In the genomic region with DNA sequence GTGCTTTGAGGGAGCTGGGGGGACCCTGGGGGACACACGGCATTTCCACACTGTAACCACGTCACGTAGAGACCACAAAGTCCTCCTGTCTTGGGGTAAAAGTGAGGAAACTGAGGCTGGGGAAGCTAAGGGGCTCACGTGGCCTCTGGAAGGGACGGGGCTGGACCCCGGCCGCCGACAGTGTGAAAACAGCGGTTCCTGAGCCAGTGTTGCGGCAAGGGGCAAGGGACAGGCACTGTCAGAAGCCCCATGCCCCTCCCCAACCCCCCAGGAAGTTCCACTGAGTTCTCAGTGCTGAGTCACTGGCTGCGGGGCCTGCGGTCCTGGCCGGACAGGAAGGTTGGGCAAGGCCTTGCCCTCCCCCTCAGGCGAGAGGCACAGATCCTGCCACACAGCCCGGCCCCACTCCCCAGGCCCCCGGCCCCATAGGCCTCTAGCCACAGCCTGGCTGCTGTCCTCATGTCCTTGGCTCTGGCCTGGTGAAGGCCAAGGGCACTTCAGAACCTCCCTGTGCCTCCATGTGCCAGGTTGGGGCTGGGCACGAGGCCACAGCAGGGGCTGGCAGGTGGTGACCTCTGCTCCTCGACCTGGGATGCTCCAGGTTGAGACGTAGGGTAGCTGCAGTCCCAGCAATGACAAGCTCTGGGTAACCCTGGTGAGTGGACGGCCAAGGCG, we compare ENCODE assay signal across 7 cellular contexts. TPM values are rescaled to one million over a fixed set of nuclear protein-coding genes. Genes with fewer than 3 reads are reported as not detected.
A peak's percentile ranks its signal among the peaks of the same experiment; 100 is the strongest.
DNase-seq lines count a peak whose midpoint lies in the region; ATAC-seq and TF ChIP-seq lines count a peak whose summit lies in the region.

No MANE protein-coding gene starts in this region.

- peak overlapping the region; percentile 100 for H2BK5ac ChIP-seq in IMR-90 (ENCODE audit: low read depth, low read length, poor library complexity, severe bottlenecking)

- 0% methylated on average over 4 of the region's 21 CpGs; no CpG with 5 or more reads in 1 of the 2 experiments for whole genome bisulfite sequencing in IMR-90 (ENCODE audit: extremely low coverage in 2 of 2, insufficient read length in 1 of 2), 2 experiments
- WGBS in adrenal gland, 4 donors: 42 to 60% (median 53%) methylated on average over 3 to 21 of the region's 21 CpGs
- WGBS in thyroid gland, 2 donors: 80 to 93% methylated on average over 9 to 10 of the region's 21 CpGs
- 83 to 84% methylated on average over 15 to 21 of the region's 21 CpGs for WGBS in endodermal cell (ENCODE audit: insufficient coverage in 1 of 2, insufficient read length in 1 of 2), 2 experiments

- H3K27me3 ChIP-seq in IMR-90 (ENCODE audit: control insufficient read depth, insufficient read depth, low read length) (no peaks in the 10 kb centered on the region), adrenal gland (no peaks in the 10 kb centered on the region), thyroid gland (no peaks in the 10 kb centered on the region), endodermal cell (ENCODE audit: control insufficient read depth, insufficient read depth, low read length, poor library complexity, severe bottlenecking) (no peaks in the 10 kb centered on the region)

- H3K4me3 Mint-ChIP-seq in immature natural killer cell (peak overlapping the region; percentile 43 to 65 (median 52)), endodermal cell (no peak overlapping the region)

- TF ChIP-seq POLR2A in IMR-90 (IDR thresholded peaks at IDR 0.05; ENCODE audit: low read depth, low read length) (no peak), adrenal gland (IDR thresholded peaks at IDR 0.05) (no peak), thyroid gland (IDR thresholded peaks at IDR 0.05) (no peak)

- H3K27ac ChIP-seq in IMR-90 (ENCODE audit: insufficient read depth, low read length) (peak overlapping the region; percentile 100), adrenal gland (peak overlapping the region; percentile 70 to 97 (median 83)), thyroid gland (peak overlapping the region; percentile 65 to 81 (median 75)), endodermal cell (ENCODE audit: low read depth, low read length) (no peak overlapping the region)

- intact Hi-C loops in IMR-90 (cut with micrococcal nuclease) (loop anchor here (2.0 kb wide), 1 partner anchor 13 kb away; no protein-coding TSS in a partner anchor), adrenal gland (cut with DNase I) (no loop called here), thyroid gland (cut with DNase I) (no loop called here)

- H3K9me3 ChIP-seq in IMR-90 (ENCODE audit: control insufficient read depth, insufficient read depth, low read length): no peaks in the 10 kb centered on the region
- H3K9me3 ChIP-seq in adrenal gland (replicated peaks in 1 of 3): no peaks in the 10 kb centered on the region
- H3K9me3 ChIP-seq in thyroid gland: no peaks in the 10 kb centered on the region
- no peaks in the 10 kb centered on the region for H3K9me3 ChIP-seq in endodermal cell (ENCODE audit: control insufficient read depth, low read length)

- H3K4me1 ChIP-seq in IMR-90 (ENCODE audit: control insufficient read depth, insufficient read depth, low read length) (peaks cover 46% of the 10 kb centered on the region), adrenal gland (replicated peaks in 1 of 2) (peaks cover 30% of the 10 kb centered on the region in 2 donors), thyroid gland (peaks cover 18 to 29% of the 10 kb centered on the region in 2 donors), endodermal cell (ENCODE audit: control insufficient read depth, insufficient read depth, low read length) (no peaks in the 10 kb centered on the region)

- H2BK20ac ChIP-seq in IMR-90 (ENCODE audit: low read depth, low read length): peak overlapping the region; percentile 100

- H2BK15ac ChIP-seq in IMR-90 (ENCODE audit: low read depth, low read length): peak overlapping the region; percentile 100

- H3K9ac ChIP-seq in IMR-90 (ENCODE audit: low read depth, low read length) (peak overlapping the region; percentile 98), endodermal cell (ENCODE audit: extremely low read depth, low read length, poor library complexity, severe bottlenecking) (no peak overlapping the region)

- peak overlapping the region; percentile 81 for H3K4me2 ChIP-seq in IMR-90 (ENCODE audit: low read depth, low read length)

- peaks cover 18 to 73% of the 10 kb centered on the region in 2 experiments; a peak in 3 of 4 replicates for H3K79me1 ChIP-seq in IMR-90 (ENCODE audit: low read depth in 1 of 2, low read length in 2 of 2)

- H4K8ac ChIP-seq in IMR-90 (ENCODE audit: low read depth in 2 of 2, low read length in 2 of 2): peak overlapping the region; percentile 98 to 100

- H3K56ac ChIP-seq in IMR-90 (ENCODE audit: extremely low read depth, insufficient read depth, low read length): peak overlapping the region; percentile 96

- in situ Hi-C loops in IMR-90 (cut with MboI; ENCODE audit: low sequenced_read_pairs) (no loop called here), GM13976 (cut with MboI; ENCODE audit: low sequenced_read_pairs, unreplicated experiment) (no loop called here)

- no peaks in the 10 kb centered on the region for H4K20me1 ChIP-seq in IMR-90 (ENCODE audit: insufficient read depth, low read length)

- peak overlapping the region; percentile 100 for H2AK9ac ChIP-seq in IMR-90 (replicated peaks; ENCODE audit: low read depth, low read length, poor library complexity)

- H3K27ac Mint-ChIP-seq in immature natural killer cell: peak overlapping the region in 5 of 6 donors; percentile 88 to 97 (median 95)
- no peak overlapping the region for H3K27ac Mint-ChIP-seq in endodermal cell

- peak overlapping the region; percentile 100 for H3K18ac ChIP-seq in IMR-90 (ENCODE audit: low read depth, low read length)

- dilution Hi-C loops in IMR-90 (cut with HindIII; ENCODE audit: low sequenced_read_pairs, unreplicated experiment): no loop called here

- H3K36me3 ChIP-seq in IMR-90 (ENCODE audit: control insufficient read depth, insufficient read depth, low read length) (no peaks in the 10 kb centered on the region), adrenal gland (replicated peaks in 1 of 2) (no peaks in the 10 kb centered on the region), thyroid gland (no peaks in the 10 kb centered on the region), endodermal cell (ENCODE audit: control insufficient read depth, insufficient read depth, low read length) (no peaks in the 10 kb centered on the region)

- no TSS peak for BruUV-seq in IMR-90 (replicated peaks; lab: Mats Ljungman, UMichigan)

- H4K91ac ChIP-seq in IMR-90 (ENCODE audit: insufficient read depth, low read depth, low read length): peak overlapping the region; percentile 100

- POLR2A ChIA-PET in IMR-90 (lab: Charles Lee; ENCODE audit: unreplicated experiment): no interaction called here

- DNase-seq in IMR-90 (peak; percentile 90), adrenal gland (peak; percentile 78 to 88 (median 85)), immature natural killer cell (peak; percentile 56 to 71 (median 66)), thyroid gland (no peak), GM13976 (ENCODE audit: low spot score) (no peak), endodermal cell (no peak)
- DNase-seq in activated CD4-positive, CD25-positive, alpha-beta regulatory T cell (lab: John Stamatoyannopoulos, UW): no peak

- no peaks in the 10 kb centered on the region for H3K36me3 Mint-ChIP-seq in immature natural killer cell
- no peaks in the 10 kb centered on the region for H3K36me3 Mint-ChIP-seq in endodermal cell (ENCODE audit: low read depth)

- no peaks in the 10 kb centered on the region for H3K9me3 Mint-ChIP-seq in immature natural killer cell
- no peaks in the 10 kb centered on the region for H3K9me3 Mint-ChIP-seq in endodermal cell

- peak; percentile 62 for ATAC-seq in IMR-90 (ENCODE audit: low read depth)

- H3K4me3 ChIP-seq in IMR-90 (ENCODE audit: insufficient read depth, low read depth, low read length) (no peak overlapping the region), adrenal gland (no peak overlapping the region), thyroid gland (replicated peaks in 1 of 3) (no peak overlapping the region), endodermal cell (ENCODE audit: low read length) (no peak overlapping the region)

- H4K5ac ChIP-seq in IMR-90 (ENCODE audit: low read depth, low read length): peak overlapping the region; percentile 100

- H3K4ac ChIP-seq in IMR-90 (ENCODE audit: low read depth, low read length): peak overlapping the region; percentile 100

- peaks cover 26 to 30% (median 30%) of the 10 kb centered on the region in 3 donors for H3K27me3 Mint-ChIP-seq in immature natural killer cell (ENCODE audit: low read depth in 3 of 3)
- peaks cover 29% of the 10 kb centered on the region for H3K27me3 Mint-ChIP-seq in endodermal cell (ENCODE audit: insufficient read depth)

- H2AFZ ChIP-seq in IMR-90 (replicated peaks; ENCODE audit: low read length, poor library complexity): peak overlapping the region; percentile 88

- CTCF ChIA-PET in IMR-90 (lab: Yijun Ruan, JAX): no interaction called here

- peak overlapping the region; percentile 100 for H3K14ac ChIP-seq in IMR-90 (replicated peaks; ENCODE audit: low read depth, low read length)

- peak overlapping the region; percentile 100 for H3K23ac ChIP-seq in IMR-90 (ENCODE audit: low read depth, low read length)

- peaks cover 34% of the 10 kb centered on the region for H3K9me1 ChIP-seq in IMR-90 (ENCODE audit: insufficient read depth, low read length)

- peak overlapping the region; percentile 100 for H2BK120ac ChIP-seq in IMR-90 (ENCODE audit: low read depth, low read length)

- no peak for TF ChIP-seq CTCF in IMR-90 (conservative IDR thresholded peaks at IDR 0.05; ENCODE audit: low read depth, low read length)
- no peak for TF ChIP-seq CTCF in adrenal gland (IDR thresholded peaks at IDR 0.05)
- no peak for TF ChIP-seq CTCF in thyroid gland (IDR thresholded peaks at IDR 0.05)
- no peak for TF ChIP-seq CTCF in GM13976 (IDR thresholded peaks at IDR 0.05; ENCODE audit: borderline replicate concordance, control extremely low read depth, extremely low read depth, insufficient read depth, missing control alignments)
- TF ChIP-seq CTCF in endodermal cell (conservative IDR thresholded peaks at IDR 0.05): no peak

- H3K4me1 Mint-ChIP-seq in immature natural killer cell (peaks cover 43 to 56% of the 10 kb centered on the region in 2 donors), endodermal cell (peaks cover 3% of the 10 kb centered on the region)

- no peak for TF ChIP-seq RAD21 in IMR-90 (IDR thresholded peaks at IDR 0.05; ENCODE audit: low read length)

- peak overlapping the region; percentile 100 for H2AK5ac ChIP-seq in IMR-90 (ENCODE audit: low read depth, low read length)

RNA-seq across cellular contexts. Expression of a gene that starts 5.0 kb away (rescaled TPM):
- 6.9 and 7.3 TPM in 2 replicates for total RNA-seq in IMR-90 (2012; rRNA removed)
- polyA plus RNA-seq in IMR-90 (2012; rRNA removed): 31.3 and 32.4 TPM in 2 replicates
- polyA plus RNA-seq in IMR-90 (2012; cell fraction: cytosol; rRNA removed): 5.1 and 6.2 TPM in 2 replicates
- polyA plus RNA-seq in IMR-90 (2012; cell fraction: nucleus; rRNA removed; ENCODE audit: low replicate concordance): 259 and 322 TPM in 2 replicates
- total RNA-seq in adrenal gland: 10 to 100 TPM; 14.7 to 51.3 (median 28.8) TPM
- 100 to 1,000 TPM in 2 of 3 donors, 1 to 10 TPM in 1; 7.1 to 275 (median 129) TPM for polyA plus RNA-seq in adrenal gland
- polyA plus RNA-seq in immature natural killer cell: 10 to 100 TPM; 27.7 to 65.8 (median 28.8) TPM
- total RNA-seq in thyroid gland: 10 to 100 TPM; 27.1 to 79.9 (median 50.9) TPM
- 10 to 100 TPM; 61.8 to 82.8 TPM for total RNA-seq in endodermal cell
- polyA plus RNA-seq in endodermal cell (2013, experiment 1 of 2): 25.7 TPM
- 22.9 TPM for polyA plus RNA-seq in endodermal cell (2013, experiment 2 of 2)

RNA-seq across cellular contexts. Expression of a gene that starts 11.2 kb away (rescaled TPM):
- total RNA-seq in IMR-90 (2012; rRNA removed): 49.1 and 49.7 TPM in 2 replicates
- polyA plus RNA-seq in IMR-90 (2012; rRNA removed): 181 and 204 TPM in 2 replicates
- 128 and 499 TPM in 2 replicates for polyA plus RNA-seq in IMR-90 (2012; cell fraction: cytosol; rRNA removed)
- polyA plus RNA-seq in IMR-90 (2012; cell fraction: nucleus; rRNA removed; ENCODE audit: low replicate concordance): 77.3 and 325 TPM in 2 replicates
- 10 to 100 TPM; 21.9 to 58.6 (median 40.1) TPM for total RNA-seq in adrenal gland
- 10 to 100 TPM in 2 of 3 donors, 1 to 10 TPM in 1; 2.7 to 14.4 (median 10.5) TPM for polyA plus RNA-seq in adrenal gland
- 10 to 100 TPM in 1 of 3 donors, 1 to 10 TPM in 2; 5.8 to 12.2 (median 6.8) TPM for polyA plus RNA-seq in immature natural killer cell
- total RNA-seq in thyroid gland: 10 to 100 TPM; 42.1 to 75.5 (median 44.2) TPM
- total RNA-seq in endodermal cell: 10 to 100 TPM; 31.8 to 39.7 TPM
- polyA plus RNA-seq in endodermal cell (2013, experiment 1 of 2): 31.8 TPM
- 26.2 TPM for polyA plus RNA-seq in endodermal cell (2013, experiment 2 of 2)

RNA-seq across cellular contexts. Expression of a gene that starts 55.8 kb away (rescaled TPM):
- total RNA-seq in IMR-90 (2012; rRNA removed) (38.3 and 47.1 TPM in 2 replicates), adrenal gland (100 to 1,000 TPM in 4 of 8 donors, 10 to 100 TPM in 4; 49.8 to 185 (median 97.4) TPM), thyroid gland (10 to 100 TPM; 47.3 to 91.2 (median 88.7) TPM), endodermal cell (100 to 1,000 TPM; 104 to 143 TPM)
- polyA plus RNA-seq in IMR-90 (2012; rRNA removed) (144 and 186 TPM in 2 replicates), adrenal gland (100 to 1,000 TPM; 126 to 171 (median 153) TPM), immature natural killer cell (100 to 1,000 TPM in 1 of 3 donors, 10 to 100 TPM in 2; 48.9 to 130 (median 55.9) TPM)
- 131 and 159 TPM in 2 replicates for polyA plus RNA-seq in IMR-90 (2012; cell fraction: cytosol; rRNA removed)
- polyA plus RNA-seq in IMR-90 (2012; cell fraction: nucleus; rRNA removed; ENCODE audit: low replicate concordance): 373 and 817 TPM in 2 replicates
- 101 TPM for polyA plus RNA-seq in endodermal cell (2013, experiment 1 of 2)
- polyA plus RNA-seq in endodermal cell (2013, experiment 2 of 2): 74.7 TPM

Comparison
In these comparisons a context has a peak if more than half of its experiments do, and no peak if none do; other contexts are left out.
1. DNase-seq: peak in IMR-90 (single experiment), adrenal gland (7 of 7) and immature natural killer cell (3 of 3); none in thyroid gland (0 of 2), GM13976 (single experiment), activated CD4-positive, CD25-positive, alpha-beta regulatory T cell (0 of 4) and endodermal cell (single experiment).